In genomic region chr2:216352653-216353270, GRCh38 we compare ENCODE assay signal across 19 cellular contexts. TPM values are rescaled to one million over a fixed set of nuclear protein-coding genes. Genes with fewer than 3 reads are reported as not detected.
A peak's percentile ranks its signal among the peaks of the same experiment; 100 is the strongest.
DNase-seq lines count a peak whose midpoint lies in the region; ATAC-seq lines count a peak whose summit lies in the region.
"Had no signal": no experiment of that assay in that cellular context is flagged by ENCODE, and none has a peak within 500 bp of the region (broad histone marks: within the 10 kb centered on the region; RNA-seq: fewer than 3 reads in every experiment).

No MANE protein-coding gene starts in this region.

- ATAC-seq in HG03196 (IDR thresholded peaks at IDR 0.05; ENCODE audit: unreplicated experiment), result no peak
- ATAC-seq: gastrocnemius medialis, PC-3, SK-N-SH treated with all-trans-retinoic acid at 6 μM for 48 hours had no signal

- H3K27me3 ChIP-seq in esophagus (ENCODE audit: control insufficient read depth in 1 of 2, insufficient read depth in 2 of 2, low read length in 2 of 2), result no peaks in the 10 kb centered on the region

- H3K4me1 ChIP-seq in esophagus (ENCODE audit: control insufficient read depth in 2 of 2, insufficient read depth in 2 of 2, low read length in 1 of 2), result peaks cover 0 to 11% of the 10 kb centered on the region in 2 donors
- H3K4me1 ChIP-seq: gastrocnemius medialis had no signal

- H3K9me3 Mint-ChIP-seq in activated naive CD4-positive, alpha-beta T cell treated with anti-CD3 and anti-CD28 coated beads, Interleukin-2, amount 50 U/mL, for 24 hours, result no peaks in the 10 kb centered on the region
- H3K9me3 Mint-ChIP-seq in T-helper 2 cell treated with Interferon-gamma antibody and Interleukin-4, amounts not matched to agents 5 μg/mL and 100 μg/mL, for 36 hours, result no peaks in the 10 kb centered on the region
- H3K9me3 Mint-ChIP-seq: IgD-negative memory B cell had no signal

- no peaks in the 10 kb centered on the region for H3K36me3 Mint-ChIP-seq in activated naive CD4-positive, alpha-beta T cell treated with anti-CD3 and anti-CD28 coated beads, Interleukin-2, amount 50 U/mL, for 24 hours
- H3K36me3 Mint-ChIP-seq in T-helper 2 cell treated with Interferon-gamma antibody and Interleukin-4, amounts not matched to agents 5 μg/mL and 100 μg/mL, for 36 hours (ENCODE audit: low read depth), result peaks cover 3% of the 10 kb centered on the region
- H3K36me3 Mint-ChIP-seq: IgD-negative memory B cell had no signal

- H3K4me1 Mint-ChIP-seq in activated naive CD4-positive, alpha-beta T cell treated with anti-CD3 and anti-CD28 coated beads, Interleukin-2, amount 50 U/mL, for 24 hours, result peaks cover 64% of the 10 kb centered on the region
- peaks cover 56% of the 10 kb centered on the region for H3K4me1 Mint-ChIP-seq in T-helper 2 cell treated with Interferon-gamma antibody and Interleukin-4, amounts not matched to agents 5 μg/mL and 100 μg/mL, for 36 hours (ENCODE audit: low read depth)

- peak overlapping the region; percentile 5 to 52 for H3K27ac ChIP-seq in esophagus (ENCODE audit: low read depth in 2 of 2, low read length in 1 of 2)
- H3K27ac ChIP-seq: gastrocnemius medialis had no signal

- H3K36me3 ChIP-seq in esophagus (ENCODE audit: control insufficient read depth in 2 of 2, insufficient read depth in 2 of 2, low read length in 1 of 2), result no peaks in the 10 kb centered on the region
- H3K36me3 ChIP-seq: gastrocnemius medialis had no signal

- H3K27me3 Mint-ChIP-seq in activated naive CD4-positive, alpha-beta T cell treated with anti-CD3 and anti-CD28 coated beads, Interleukin-2, amount 50 U/mL, for 24 hours, result no peaks in the 10 kb centered on the region
- peaks cover 8% of the 10 kb centered on the region for H3K27me3 Mint-ChIP-seq in T-helper 2 cell treated with Interferon-gamma antibody and Interleukin-4, amounts not matched to agents 5 μg/mL and 100 μg/mL, for 36 hours (ENCODE audit: low read depth)

- no peak for DNase-seq in activated naive CD4-positive, alpha-beta T cell treated with Interleukin-2 at 50 U/mL for 16 hours
- DNase-seq in T-helper 2 cell treated with Interferon-gamma antibody and Interleukin-4, amounts not matched to agents 5 μg/mL and 100 μg/mL, for 36 hours (ENCODE audit: low spot score), result peak; percentile 16
- no peak for DNase-seq in DMS53 treated with DMSO at 0.1 percent for 48 hours (lab: John Stamatoyannopoulos, UW; ENCODE audit: unreplicated experiment)
- no peak for DNase-seq in stimulated activated CD8-positive, alpha-beta memory T cell treated with anti-CD3 and anti-CD28 coated beads, Interleukin-4, amount 100 ng/mL, for 48 hours
- no peak for DNase-seq in COLO829 (ENCODE audit: low spot score)
- DNase-seq: activated CD4-positive, alpha-beta T cell treated with anti-CD3 and anti-CD28 coated beads for 48 hours; caudate nucleus; DMS53; gastrocnemius medialis; mesendoderm; NCI-H1417; NCI-H446 treated with DMSO at 0.1 percent for 48 hours; occipital lobe; PC-3 had no signal

- H3K4me3 ChIP-seq in esophagus (ENCODE audit: low read depth in 1 of 2, low read length in 2 of 2), result no peak overlapping the region
- H3K4me3 ChIP-seq: gastrocnemius medialis had no signal

- peak overlapping the region; percentile 31 for H3K4me3 Mint-ChIP-seq in activated naive CD4-positive, alpha-beta T cell treated with anti-CD3 and anti-CD28 coated beads, Interleukin-2, amount 50 U/mL, for 24 hours
- peak overlapping the region; percentile 70 for H3K4me3 Mint-ChIP-seq in T-helper 2 cell treated with Interferon-gamma antibody and Interleukin-4, amounts not matched to agents 5 μg/mL and 100 μg/mL, for 36 hours
- H3K4me3 Mint-ChIP-seq: IgD-negative memory B cell had no signal

- H3K27ac Mint-ChIP-seq in activated naive CD4-positive, alpha-beta T cell treated with anti-CD3 and anti-CD28 coated beads, Interleukin-2, amount 50 U/mL, for 24 hours, result peak overlapping the region; percentile 89
- peak overlapping the region; percentile 91 for H3K27ac Mint-ChIP-seq in T-helper 2 cell treated with Interferon-gamma antibody and Interleukin-4, amounts not matched to agents 5 μg/mL and 100 μg/mL, for 36 hours
- H3K27ac Mint-ChIP-seq: IgD-negative memory B cell had no signal

- WGBS in esophagus, 2 donors, result 60% methylated on average over 5 of the region's 5 CpGs

- H3K9me3 ChIP-seq in esophagus (ENCODE audit: control insufficient read depth in 2 of 2, insufficient read depth in 1 of 2, low read depth in 1 of 2, low read length in 1 of 2), result no peaks in the 10 kb centered on the region
- H3K9me3 ChIP-seq: gastrocnemius medialis had no signal

RNA-seq across cellular contexts. Expression of gene MARCHF4, which starts 19.5 kb away (rescaled TPM):
- not detected for polyA plus RNA-seq in esophagus
- polyA plus RNA-seq: IgD-negative memory B cell had no signal

RNA-seq across cellular contexts. Expression of gene SMARCAL1, which starts 59.5 kb away (rescaled TPM):
- polyA plus RNA-seq in esophagus, result 1 to 10 TPM; 5.4 to 6.7 TPM
